9 cellular contexts compared by ENCODE assay signal in the genomic region with DNA sequence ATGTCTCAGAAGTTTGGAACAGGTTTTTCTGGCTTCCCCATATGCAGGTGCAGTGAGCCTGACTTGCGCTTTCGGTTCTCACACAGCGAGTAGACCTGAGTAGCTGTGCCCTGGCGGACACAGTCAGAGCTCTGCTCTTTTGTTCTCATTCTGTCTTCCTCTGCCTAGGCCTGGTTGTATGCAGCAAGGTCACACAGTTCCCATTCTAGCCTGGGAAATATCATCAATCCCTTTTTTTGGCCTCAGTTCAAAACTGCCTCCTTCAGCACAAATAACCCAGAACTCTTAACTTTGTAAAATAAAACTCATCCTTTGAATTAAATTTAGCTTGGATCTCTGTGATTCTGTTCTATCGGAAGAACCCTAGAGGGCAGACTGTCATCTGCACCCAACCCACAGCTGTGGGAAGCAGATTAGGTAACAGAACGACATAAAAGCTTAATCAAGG. TPM values are rescaled to one million over a fixed set of nuclear protein-coding genes. Genes with fewer than 3 reads are reported as not detected.
DNase-seq lines count a peak whose midpoint lies in the region; ATAC-seq and TF ChIP-seq lines count a peak whose summit lies in the region.
"Had no signal": no experiment of that assay in that cellular context is flagged by ENCODE, and none has a peak within 500 bp of the region (broad histone marks: within the 10 kb centered on the region; RNA-seq: fewer than 3 reads in every experiment).

No MANE protein-coding gene starts in this region.

- no peaks in the 10 kb centered on the region for H3K4me1 ChIP-seq in mesendoderm (ENCODE audit: control insufficient read depth, low read depth, low read length)

- no CpG with 5 or more reads among the region's 6 CpGs for WGBS in mesendoderm (ENCODE audit: extremely low coverage, insufficient coverage, low lambda C conversion rate)

- H2BK15ac ChIP-seq in mesendoderm (replicated peaks; ENCODE audit: low read depth): no peak overlapping the region

- no peak overlapping the region for H3K56ac ChIP-seq in mesendoderm (ENCODE audit: low read length)

- H2BK5ac ChIP-seq in mesendoderm (ENCODE audit: low read length): no peak overlapping the region

- H3K27ac ChIP-seq in mesendoderm (ENCODE audit: low read depth, low read length): no peak overlapping the region

- H3K79me2 ChIP-seq in mesendoderm (ENCODE audit: control insufficient read depth, insufficient read depth, low read length): no peaks in the 10 kb centered on the region

- H3K23ac ChIP-seq in mesendoderm (ENCODE audit: low read length): no peak overlapping the region

- H3K4me3 ChIP-seq in choroid plexus epithelial cell (ENCODE audit: low read depth, low read length) (no peak overlapping the region), mesendoderm (ENCODE audit: low read length) (no peak overlapping the region)

- ATAC-seq in activated T-cell treated with anti-CD3 and anti-CD28 coated beads, Interleukin-2, amount 50 U/mL, for 72 hours (replicated peaks in 1 of 2): peak; percentile 63 to 74
- peak; percentile 85 for ATAC-seq in HG02588 (IDR thresholded peaks at IDR 0.05; ENCODE audit: unreplicated experiment)

- H3K9ac ChIP-seq in mesendoderm (ENCODE audit: low read length): no peak overlapping the region

- peaks cover 10% of the 10 kb centered on the region for H3K4me1 Mint-ChIP-seq in activated T-cell treated with anti-CD3 and anti-CD28 coated beads, Interleukin-2, amount 50 U/mL, for 72 hours (ENCODE audit: low read depth)

- H3K9me3 Mint-ChIP-seq in activated T-cell treated with anti-CD3 and anti-CD28 coated beads, Interleukin-2, amount 50 U/mL, for 72 hours: peaks cover 3 to 4% of the 10 kb centered on the region in 2 donors

- no peak overlapping the region for H3K4ac ChIP-seq in mesendoderm (ENCODE audit: low read depth, low read length)

- no peak overlapping the region for H3K27ac Mint-ChIP-seq in activated T-cell treated with anti-CD3 and anti-CD28 coated beads, Interleukin-2, amount 50 U/mL, for 72 hours
- H3K27ac Mint-ChIP-seq: activated naive CD4-positive, alpha-beta T cell treated with anti-CD3 and anti-CD28 coated beads, Interleukin-2, amount 50 U/mL, for 24 hours had no signal

- H4K8ac ChIP-seq in mesendoderm (ENCODE audit: low read depth, low read length): no peak overlapping the region

- H3K36me3 Mint-ChIP-seq in activated T-cell treated with anti-CD3 and anti-CD28 coated beads, Interleukin-2, amount 50 U/mL, for 72 hours (ENCODE audit: insufficient read depth in 2 of 2): peaks cover 0 to 2% of the 10 kb centered on the region in 2 donors
- H3K36me3 Mint-ChIP-seq: activated naive CD4-positive, alpha-beta T cell treated with anti-CD3 and anti-CD28 coated beads, Interleukin-2, amount 50 U/mL, for 24 hours had no signal

- H3K27me3 ChIP-seq in mesendoderm (ENCODE audit: insufficient read depth, low read length, poor library complexity): no peaks in the 10 kb centered on the region

- DNase-seq in activated T-cell treated with anti-CD3 and anti-CD28 coated beads, Interleukin-2, amount 50 U/mL, for 72 hours: no peak
- DNase-seq in activated T-cell treated with anti-CD3 and anti-CD28 coated beads for 4 hours (no peak), NCI-H2029 treated with DMSO at 0.1 percent for 48 hours (lab: John Stamatoyannopoulos, UW) (peak; percentile 35), choroid plexus epithelial cell (ENCODE audit: low read depth) (peak; percentile 11), mesendoderm (peak; percentile 68), NCI-H2171 (lab: John Stamatoyannopoulos, UW) (no peak), hippocampal formation (lab: John Stamatoyannopoulos, UW) (no peak)

- no peak overlapping the region for H3K18ac ChIP-seq in mesendoderm (ENCODE audit: low read length)

- TF ChIP-seq CTCF in choroid plexus epithelial cell (conservative IDR thresholded peaks at IDR 0.05; ENCODE audit: low read depth, low read length): peak; percentile 25

- H2BK120ac ChIP-seq in mesendoderm (ENCODE audit: low read depth, low read length): no peak overlapping the region

- no peaks in the 10 kb centered on the region for H3K36me3 ChIP-seq in mesendoderm (ENCODE audit: control insufficient read depth, insufficient read depth, low read length)

- no peaks in the 10 kb centered on the region for H3K79me1 ChIP-seq in mesendoderm (ENCODE audit: low read length)

- H3K4me3 Mint-ChIP-seq in activated T-cell treated with anti-CD3 and anti-CD28 coated beads, Interleukin-2, amount 50 U/mL, for 72 hours: peak overlapping the region; percentile 18 to 52
- H3K4me3 Mint-ChIP-seq: activated naive CD4-positive, alpha-beta T cell treated with anti-CD3 and anti-CD28 coated beads, Interleukin-2, amount 50 U/mL, for 24 hours had no signal

- no peak overlapping the region for H4K5ac ChIP-seq in mesendoderm (ENCODE audit: low read length)

- H3K27me3 Mint-ChIP-seq in activated T-cell treated with anti-CD3 and anti-CD28 coated beads, Interleukin-2, amount 50 U/mL, for 72 hours (ENCODE audit: low read depth): peaks cover 30% of the 10 kb centered on the region

- H3K4me2 ChIP-seq in mesendoderm (ENCODE audit: low read length): no peak overlapping the region

- no peak overlapping the region for H2AK5ac ChIP-seq in mesendoderm (ENCODE audit: low read length)

RNA-seq across cellular contexts. Expression of a gene that starts 10.2 kb away (rescaled TPM):
- total RNA-seq in activated T-cell treated with anti-CD3 and anti-CD28 coated beads, Interleukin-2, amount 50 U/mL, for 72 hours: not detected
- 0.11 TPM for polyA plus RNA-seq in mesendoderm (2013, experiment 1 of 2)
- 0.22 TPM for polyA plus RNA-seq in mesendoderm (2013, experiment 2 of 2)

Comparison
In these comparisons a context has a peak if more than half of its experiments do, and no peak if none do; other contexts are left out.
1. DNase-seq: peak in NCI-H2029 treated with DMSO at 0.1 percent for 48 hours (single experiment), choroid plexus epithelial cell (single experiment) and mesendoderm (single experiment); none in activated T-cell treated with anti-CD3 and anti-CD28 coated beads, Interleukin-2, amount 50 U/mL, for 72 hours (0 of 2), activated T-cell treated with anti-CD3 and anti-CD28 coated beads for 4 hours (single experiment), NCI-H2171 (single experiment) and hippocampal formation (0 of 2).